Comparison of ENCODE assay signal across 29 cellular contexts in the genomic region with DNA sequence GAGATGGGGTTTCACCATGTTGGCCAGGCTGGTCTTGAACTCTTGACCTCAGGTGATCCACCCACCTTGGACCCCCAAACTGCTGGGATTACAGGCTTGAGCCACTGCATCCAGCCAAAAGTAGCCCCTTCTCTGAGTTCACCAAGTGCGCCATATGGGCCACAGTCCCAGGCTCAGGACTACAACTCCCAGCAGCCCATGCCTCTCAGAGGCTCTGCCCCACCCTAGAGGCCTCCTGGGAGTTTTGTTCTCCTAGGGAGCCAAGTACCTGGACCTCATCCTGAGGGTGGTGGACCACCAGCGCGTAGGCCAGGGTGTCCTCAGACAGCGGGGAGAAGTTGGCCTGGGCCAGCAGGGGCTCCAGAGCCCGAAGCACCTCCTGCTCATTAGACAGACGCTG. TPM values are rescaled to one million over a fixed set of nuclear protein-coding genes. Genes with fewer than 3 reads are reported as not detected.
DNase-seq lines count a peak whose midpoint lies in the region; ATAC-seq, FAIRE-seq and TF ChIP-seq lines count a peak whose summit lies in the region.
"Had no signal": no experiment of that assay in that cellular context is flagged by ENCODE, and none has a peak within 500 bp of the region (broad histone marks: within the 10 kb centered on the region; RNA-seq: fewer than 3 reads in every experiment).

No MANE protein-coding gene starts in this region.

- no peak for TF ChIP-seq POLR2A in H1 (IDR thresholded peaks at IDR 0.05; ENCODE audit: control extremely low read depth in 1 of 2, low read depth in 2 of 2, low read length in 2 of 2)

- H2BK120ac ChIP-seq in H1 (replicated peaks; ENCODE audit: low read depth, low read length), result no peak overlapping the region

- no peak overlapping the region for H3K23ac ChIP-seq in H1 (ENCODE audit: insufficient read length)

- no peaks in the 10 kb centered on the region for H3F3A ChIP-seq in smooth muscle cell (ENCODE audit: low read depth)

- H3K9ac ChIP-seq in H1 (replicated peaks in 1 of 4; ENCODE audit: extremely low read depth in 1 of 4, low read depth in 3 of 4, low read length in 3 of 4), result no peak overlapping the region
- no peak overlapping the region for H3K9ac ChIP-seq in smooth muscle cell (ENCODE audit: low read depth)

- no peaks in the 10 kb centered on the region; the same call in 1 of the 2 replicates for H3K23me2 ChIP-seq in H1 (ENCODE audit: low read depth, low read length)

- POLR2A ChIA-PET in HEK293 (lab: Yijun Ruan, JAX) (interaction anchor here (0.6 kb wide), 1 partner anchor 15 kb away, joined by 4 read pairs; no protein-coding TSS in a partner anchor), H1 (lab: Charles Lee; ENCODE audit: partially characterized antibody) (interaction anchor here (0.7 kb wide), 1 partner anchor 11 kb away, joined by 4 read pairs; no protein-coding TSS in a partner anchor)

- no peaks in the 10 kb centered on the region for H3K79me1 ChIP-seq in H1 (ENCODE audit: low read depth, low read length)

- no peak for TF ChIP-seq EP300 in H1 (IDR thresholded peaks at IDR 0.05; ENCODE audit: borderline replicate concordance in 1 of 2, low read depth in 2 of 2, low read length in 2 of 2)

- H4K20me1 ChIP-seq in H1 (replicated peaks in 1 of 2; ENCODE audit: control insufficient read depth in 1 of 2, insufficient read depth in 2 of 2, low read length in 2 of 2) (no peaks in the 10 kb centered on the region), smooth muscle cell (ENCODE audit: low read depth) (no peaks in the 10 kb centered on the region)

- H3K4me2 ChIP-seq in H1 (ENCODE audit: insufficient read depth in 1 of 2, low read depth in 2 of 2, low read length in 2 of 2) (no peak overlapping the region), smooth muscle cell (no peak overlapping the region)

- H3K36me3 ChIP-seq in HEK293 (ENCODE audit: control insufficient read depth in 2 of 2, insufficient read depth in 1 of 2, low read length in 2 of 2) (no peaks in the 10 kb centered on the region; a peak in 1 of 3 replicates), H1 (ENCODE audit: control insufficient read depth in 2 of 4, insufficient read depth in 4 of 4, low read length in 3 of 4) (no peaks in the 10 kb centered on the region), smooth muscle cell (ENCODE audit: low read depth) (no peaks in the 10 kb centered on the region)
- H3K36me3 ChIP-seq: cardiac muscle cell, pancreas, right atrium auricular region, SJCRH30, thoracic aorta, vagina had no signal

- H2BK5ac ChIP-seq in H1 (ENCODE audit: low read depth, low read length), result no peak overlapping the region

- TF ChIP-seq CTCF in HEK293 (tag by site-specific recombination; IDR thresholded peaks at IDR 0.05) (no peak), H1 (IDR thresholded peaks at IDR 0.05; ENCODE audit: control extremely low read depth in 1 of 3, insufficient read depth in 1 of 3, low read depth in 1 of 3, low read length in 3 of 3) (no peak), smooth muscle cell (IDR thresholded peaks at IDR 0.05; ENCODE audit: borderline replicate concordance, insufficient read depth, poor library complexity, severe bottlenecking) (no peak)

- H3K9me3 ChIP-seq in HEK293 (ENCODE audit: control insufficient read depth, insufficient read depth, low read depth, low read length) (no peaks in the 10 kb centered on the region), H1 (ENCODE audit: insufficient read depth in 2 of 2, low read depth in 1 of 2, low read length in 1 of 2) (no peaks in the 10 kb centered on the region), smooth muscle cell (replicated peaks; ENCODE audit: low read depth) (no peaks in the 10 kb centered on the region)
- H3K9me3 ChIP-seq: pancreas, right atrium auricular region, SJCRH30, thoracic aorta, vagina had no signal

- H2BK20ac ChIP-seq in H1 (ENCODE audit: low read length), result no peak overlapping the region

- H2BK15ac ChIP-seq in H1 (ENCODE audit: low read length), result no peak overlapping the region

- 83% methylated on average over 6 of the region's 6 CpGs; no CpG with 5 or more reads in 1 of the 2 experiments for WGBS in H1 (ENCODE audit: extremely low coverage in 1 of 2, insufficient coverage in 1 of 2, insufficient read length in 1 of 2, insufficient replicate concordance in 2 of 2, low coverage in 1 of 2, low lambda C conversion rate in 2 of 2, missing lambda C conversion rate in 1 of 2), 2 experiments
- WGBS in smooth muscle cell (ENCODE audit: low lambda C conversion rate), result 93% methylated on average over 6 of the region's 6 CpGs

- H2AFZ ChIP-seq in H1 (ENCODE audit: low read length) (no peak overlapping the region), smooth muscle cell (ENCODE audit: low read depth) (no peak overlapping the region)

- no peak overlapping the region for H4K8ac ChIP-seq in H1 (ENCODE audit: extremely low read depth, insufficient read depth, low read length)

- H3K27ac ChIP-seq in HEK293 (ENCODE audit: extremely low read depth, low read depth, low read length) (no peak overlapping the region), H1 (ENCODE audit: low read depth, low read length) (no peak overlapping the region), smooth muscle cell (ENCODE audit: low read depth) (no peak overlapping the region)
- H3K27ac ChIP-seq: cardiac muscle cell, pancreas, right atrium auricular region, SJCRH30, thoracic aorta, vagina had no signal

- FAIRE-seq in H1 (lab: Jason Lieb, UNC), result no peak
- FAIRE-seq: endometrium, islet of Langerhans, pancreas, RCC 7860, TTC549 had no signal

- H3K4me3 ChIP-seq in HEK293 (ENCODE audit: low read depth, low read length), result no peak overlapping the region
- no peak overlapping the region for H3K4me3 ChIP-seq in H1 (ENCODE audit: extremely low read depth in 1 of 4, insufficient read depth in 2 of 4, low read depth in 3 of 4, low read length in 4 of 4)
- no peak overlapping the region for H3K4me3 ChIP-seq in smooth muscle cell
- H3K4me3 ChIP-seq: cardiac muscle cell, pancreas, right atrium auricular region, SJCRH30, thoracic aorta, vagina had no signal

- H3K18ac ChIP-seq in H1 (ENCODE audit: extremely low read depth, low read length), result no peak overlapping the region

- no peak for ATAC-seq in GM18517 (IDR thresholded peaks at IDR 0.05; ENCODE audit: unreplicated experiment)
- ATAC-seq in HG03095 (IDR thresholded peaks at IDR 0.05; ENCODE audit: unreplicated experiment), result no peak
- ATAC-seq in sciatic nerve, result no peak
- ATAC-seq: pancreas; stimulated activated naive B cell treated with anti-CD40 and anti-IgM and Interleukin-4, amounts not matched to agents 10 μg/mL and 1 μg/mL and 100 μg/mL, for 72 hours had no signal

- H3K56ac ChIP-seq in H1 (replicated peaks; ENCODE audit: insufficient read length, low read depth, low read length), result no peak overlapping the region

- H3K4me1 ChIP-seq in HEK293 (ENCODE audit: control insufficient read depth, insufficient read depth, low read length) (no peaks in the 10 kb centered on the region), H1 (replicated peaks in 1 of 4; ENCODE audit: control insufficient read depth in 3 of 4, insufficient read depth in 4 of 4, low read length in 3 of 4) (peaks cover 0 to 4% (median under 1%) of the 10 kb centered on the region in 4 experiments; a peak in 2 of 7 replicates), smooth muscle cell (ENCODE audit: low read depth) (no peaks in the 10 kb centered on the region)
- H3K4me1 ChIP-seq: pancreas, SJCRH30, vagina had no signal

- no peaks in the 10 kb centered on the region for H3K27me3 ChIP-seq in H1 (replicated peaks in 1 of 4; ENCODE audit: control insufficient read depth in 3 of 4, extremely low read depth in 1 of 4, insufficient read depth in 3 of 4, low read length in 3 of 4)
- H3K27me3 ChIP-seq in smooth muscle cell (ENCODE audit: low read depth), result no peaks in the 10 kb centered on the region
- H3K27me3 ChIP-seq: cardiac muscle cell, pancreas, right atrium auricular region, SJCRH30, vagina had no signal

- H3K4ac ChIP-seq in H1 (replicated peaks; ENCODE audit: insufficient read length, low read depth, low read length), result no peak overlapping the region

- no peak overlapping the region for H4K91ac ChIP-seq in H1 (replicated peaks; ENCODE audit: insufficient read length, low read length)

- no peak overlapping the region for H2BK12ac ChIP-seq in H1 (ENCODE audit: low read depth, low read length)

- CTCF ChIA-PET in HEK293 (lab: Yijun Ruan, JAX) (interaction anchor here (0.9 kb wide), 1 partner anchor 26 kb away, joined by 3 read pairs; no protein-coding TSS in a partner anchor), H1 (lab: Charles Lee; ENCODE audit: partially characterized antibody) (interaction anchor here (1.1 to 2.5 kb wide), 3 partner anchors 11 to 114 kb away, joined by 3 to 9 read pairs (median 4); no protein-coding TSS in a partner anchor)

- no peak overlapping the region for H2AK5ac ChIP-seq in H1 (ENCODE audit: low read depth, low read length)

- H3K14ac ChIP-seq in H1 (ENCODE audit: insufficient read length), result no peak overlapping the region

- H4K5ac ChIP-seq in H1 (ENCODE audit: insufficient read length, low read depth, low read length), result no peak overlapping the region

- no peak for TF ChIP-seq RAD21 in H1 (IDR thresholded peaks at IDR 0.05 in 1 of 2, conservative IDR thresholded peaks at IDR 0.05 in 1 of 2; ENCODE audit: low read depth in 2 of 2, low read length in 2 of 2)

- peak; percentile 75 for DNase-seq in D341Med (ENCODE audit: low spot score)
- DNase-seq in NCI-H69 (lab: John Stamatoyannopoulos, UW), result peak; percentile 62
- no peak for DNase-seq in H1 (ENCODE audit: low read depth in 1 of 2, low spot score in 2 of 2)
- DNase-seq in smooth muscle cell (lab: John Stamatoyannopoulos, UW; ENCODE audit: unreplicated experiment), result no peak
- DNase-seq in sciatic nerve (ENCODE audit: low spot score), result no peak
- DNase-seq: activated CD4-positive, alpha-beta T cell treated with anti-CD3 and anti-CD28 coated beads for 48 hours; C1 segment of cervical spinal cord; hypothalamus; NCI-H1092; NCI-H2029 treated with DMSO at 0.1 percent for 48 hours; pancreas; SJCRH30; stimulated activated CD4-positive, alpha-beta T cell treated with anti-CD3 and anti-CD28 coated beads, Interleukin-4, amount 100 ng/mL, for 1 hour; stimulated activated naive B cell treated with anti-CD40 and anti-IgM and Interleukin-4, amounts not matched to agents 10 μg/mL and 1 μg/mL and 100 μg/mL, for 72 hours had no signal

- intact Hi-C loops in sciatic nerve (cut with DNase I), result no loop called here

- no peaks in the 10 kb centered on the region for H3K79me2 ChIP-seq in H1 (ENCODE audit: control insufficient read depth in 1 of 2, insufficient read depth in 2 of 2, low read length in 2 of 2)
- no peaks in the 10 kb centered on the region for H3K79me2 ChIP-seq in smooth muscle cell (ENCODE audit: low read depth)

RNA-seq across cellular contexts. Expression of gene TMEM143, which starts 18.8 kb away (rescaled TPM):
- total RNA-seq in H1 (2021; fragmentation: NEBNext Ultra II Directional; extraction: Animal tissue kit (Norgen Biotek cat#: 25700)), result 14.2 and 14.7 TPM in 2 replicates
- polyA plus RNA-seq in H1 (2011; rRNA removed) (19.1 and 26.7 TPM in 2 replicates), smooth muscle cell (11.2 and 18.7 TPM in 2 replicates)
- polyA plus RNA-seq in H1 (2011; cell fraction: cytosol; rRNA removed), result 17.1 TPM
- 47.8 TPM for polyA plus RNA-seq in H1 (2011; cell fraction: nucleus; rRNA removed)
- 9.5 to 18.4 TPM (median 14.8 TPM) in 4 replicates for polyA plus RNA-seq in H1 (2012, experiment 1 of 2)
- polyA plus RNA-seq in H1 (2012, experiment 2 of 2), result 13.1 TPM
- polyA plus RNA-seq in H1 (2013, experiment 1 of 2), result 12.7 TPM
- polyA plus RNA-seq in H1 (2013, experiment 2 of 2), result 11.9 TPM
- 10.4 and 15.6 TPM in 2 replicates for polyA minus RNA-seq in H1 (2011; rRNA and poly(A)+ RNA removed)
- 22.6 TPM for polyA minus RNA-seq in H1 (2011; cell fraction: cytosol; rRNA and poly(A)+ RNA removed)
- 14.9 TPM for polyA minus RNA-seq in H1 (2011; cell fraction: nucleus; rRNA and poly(A)+ RNA removed)
- total RNA-seq in smooth muscle cell (3.0 and 3.8 TPM in 2 replicates), sciatic nerve (11.2 TPM)

RNA-seq across cellular contexts. Expression of gene SYNGR4, which starts 19.3 kb away (rescaled TPM):
- total RNA-seq in H1 (2021; fragmentation: NEBNext Ultra II Directional; extraction: Animal tissue kit (Norgen Biotek cat#: 25700)), result 1.1 TPM in 1 of 2 replicates, not detected in the other
- polyA plus RNA-seq in H1 (2011; rRNA removed), result 0.27 and 0.41 TPM in 2 replicates
- 0.18 TPM for polyA plus RNA-seq in H1 (2011; cell fraction: cytosol; rRNA removed)
- polyA plus RNA-seq in H1 (2011; cell fraction: nucleus; rRNA removed), result 0.46 TPM
- polyA plus RNA-seq in H1 (2012, experiment 1 of 2), result 0.23 TPM in 1 of 4 replicates, not detected in the others
- 0.54 TPM for polyA plus RNA-seq in H1 (2012, experiment 2 of 2)
- 0.28 TPM for polyA plus RNA-seq in H1 (2013, experiment 1 of 2)
- 0.26 TPM for polyA plus RNA-seq in H1 (2013, experiment 2 of 2)
- not detected in 2 replicates for polyA minus RNA-seq in H1 (2011; rRNA and poly(A)+ RNA removed)
- not detected for polyA minus RNA-seq in H1 (2011; cell fraction: cytosol; rRNA and poly(A)+ RNA removed)
- not detected for polyA minus RNA-seq in H1 (2011; cell fraction: nucleus; rRNA and poly(A)+ RNA removed)
- not detected in 2 replicates for total RNA-seq in smooth muscle cell
- polyA plus RNA-seq in smooth muscle cell, result 0.98 TPM in 1 of 2 replicates, not detected in the other
- not detected for total RNA-seq in sciatic nerve
- total RNA-seq: activated T-helper 1 cell treated with anti-CD3 and anti-CD28 coated beads, Interleukin-12 subunit alpha, Interleukin-12 subunit beta, Interleukin-2, Interleukin-4 antibody, amounts not matched to agents 30 ng/mL and 10 ng/mL and 1 ng/mL, durations not matched to agents 14 hours and 24 hours and 36 hours; lower leg skin; mononuclear cell; right atrium auricular region; SJCRH30; T-helper 1 cell treated with Interleukin-12 subunit alpha and Interleukin-12 subunit beta and Interleukin-4 antibody, amounts not matched to agents 30 ng/mL and 1 ng/mL, for 36 hours; thoracic aorta; vagina had no signal
- polyA plus RNA-seq: cardiac muscle cell had no signal

RNA-seq across cellular contexts. Expression of gene EMP3, which starts 19.5 kb away (rescaled TPM):
- total RNA-seq in H1 (2021; fragmentation: NEBNext Ultra II Directional; extraction: Animal tissue kit (Norgen Biotek cat#: 25700)), result 18.4 and 20.9 TPM in 2 replicates
- polyA plus RNA-seq in H1 (2011; rRNA removed) (65.9 and 87.8 TPM in 2 replicates), smooth muscle cell (424 and 458 TPM in 2 replicates)
- polyA plus RNA-seq in H1 (2011; cell fraction: cytosol; rRNA removed), result 37.7 TPM
- 31.1 TPM for polyA plus RNA-seq in H1 (2011; cell fraction: nucleus; rRNA removed)
- 25.5 to 38.5 TPM (median 37.6 TPM) in 4 replicates for polyA plus RNA-seq in H1 (2012, experiment 1 of 2)
- polyA plus RNA-seq in H1 (2012, experiment 2 of 2), result 38.7 TPM
- 44.8 TPM for polyA plus RNA-seq in H1 (2013, experiment 1 of 2)
- polyA plus RNA-seq in H1 (2013, experiment 2 of 2), result 54.5 TPM
- polyA minus RNA-seq in H1 (2011; rRNA and poly(A)+ RNA removed), result 23.6 and 26.4 TPM in 2 replicates
- 12.1 TPM for polyA minus RNA-seq in H1 (2011; cell fraction: cytosol; rRNA and poly(A)+ RNA removed)
- 15.2 TPM for polyA minus RNA-seq in H1 (2011; cell fraction: nucleus; rRNA and poly(A)+ RNA removed)
- total RNA-seq in smooth muscle cell (74.5 and 95.2 TPM in 2 replicates), sciatic nerve (119 TPM)

RNA-seq across cellular contexts. Expression of gene KDELR1, which starts 46.5 kb away (rescaled TPM):
- 224 and 225 TPM in 2 replicates for total RNA-seq in H1 (2021; fragmentation: NEBNext Ultra II Directional; extraction: Animal tissue kit (Norgen Biotek cat#: 25700))
- polyA plus RNA-seq in H1 (2011; rRNA removed), result 231 and 249 TPM in 2 replicates
- polyA plus RNA-seq in H1 (2011; cell fraction: cytosol; rRNA removed), result 107 TPM
- polyA plus RNA-seq in H1 (2011; cell fraction: nucleus; rRNA removed), result 178 TPM
- polyA plus RNA-seq in H1 (2012, experiment 1 of 2), result 154 to 271 TPM (median 239 TPM) in 4 replicates
- 352 TPM for polyA plus RNA-seq in H1 (2012, experiment 2 of 2)
- polyA plus RNA-seq in H1 (2013, experiment 1 of 2), result 604 TPM
- polyA plus RNA-seq in H1 (2013, experiment 2 of 2), result 663 TPM
- 147 and 178 TPM in 2 replicates for polyA minus RNA-seq in H1 (2011; rRNA and poly(A)+ RNA removed)
- 102 TPM for polyA minus RNA-seq in H1 (2011; cell fraction: cytosol; rRNA and poly(A)+ RNA removed)
- 58.9 TPM for polyA minus RNA-seq in H1 (2011; cell fraction: nucleus; rRNA and poly(A)+ RNA removed)
- total RNA-seq in smooth muscle cell, result 203 and 239 TPM in 2 replicates
- 296 and 315 TPM in 2 replicates for polyA plus RNA-seq in smooth muscle cell
- 104 TPM for total RNA-seq in sciatic nerve

RNA-seq across cellular contexts. Expression of gene GRIN2D, which starts 48.6 kb away (rescaled TPM):
- total RNA-seq in H1 (2021; fragmentation: NEBNext Ultra II Directional; extraction: Animal tissue kit (Norgen Biotek cat#: 25700)), result 11.0 and 12.4 TPM in 2 replicates
- polyA plus RNA-seq in H1 (2011; rRNA removed) (2.2 and 4.9 TPM in 2 replicates), smooth muscle cell (10.7 and 12.7 TPM in 2 replicates)
- 1.6 TPM for polyA plus RNA-seq in H1 (2011; cell fraction: cytosol; rRNA removed)
- polyA plus RNA-seq in H1 (2011; cell fraction: nucleus; rRNA removed), result 6.1 TPM
- 3.6 to 9.3 TPM (median 7.1 TPM) in 4 replicates for polyA plus RNA-seq in H1 (2012, experiment 1 of 2)
- 4.5 TPM for polyA plus RNA-seq in H1 (2012, experiment 2 of 2)
- polyA plus RNA-seq in H1 (2013, experiment 1 of 2), result 37.6 TPM
- 33.0 TPM for polyA plus RNA-seq in H1 (2013, experiment 2 of 2)
- 2.1 and 2.7 TPM in 2 replicates for polyA minus RNA-seq in H1 (2011; rRNA and poly(A)+ RNA removed)
- 8.6 TPM for polyA minus RNA-seq in H1 (2011; cell fraction: cytosol; rRNA and poly(A)+ RNA removed)
- 4.9 TPM for polyA minus RNA-seq in H1 (2011; cell fraction: nucleus; rRNA and poly(A)+ RNA removed)
- total RNA-seq in smooth muscle cell (3.5 and 4.0 TPM in 2 replicates), sciatic nerve (1.1 TPM)
- total RNA-seq: SJCRH30, vagina had no signal

Comparison
In these comparisons a context has a peak if more than half of its experiments do, and no peak if none do; other contexts are left out.
1. DNase-seq: peak in D341Med (single experiment) and NCI-H69 (single experiment); none in H1 (0 of 2), smooth muscle cell (single experiment) and sciatic nerve (single experiment).